Comparison of ENCODE assay signal across 2 cellular contexts in the genomic region with DNA sequence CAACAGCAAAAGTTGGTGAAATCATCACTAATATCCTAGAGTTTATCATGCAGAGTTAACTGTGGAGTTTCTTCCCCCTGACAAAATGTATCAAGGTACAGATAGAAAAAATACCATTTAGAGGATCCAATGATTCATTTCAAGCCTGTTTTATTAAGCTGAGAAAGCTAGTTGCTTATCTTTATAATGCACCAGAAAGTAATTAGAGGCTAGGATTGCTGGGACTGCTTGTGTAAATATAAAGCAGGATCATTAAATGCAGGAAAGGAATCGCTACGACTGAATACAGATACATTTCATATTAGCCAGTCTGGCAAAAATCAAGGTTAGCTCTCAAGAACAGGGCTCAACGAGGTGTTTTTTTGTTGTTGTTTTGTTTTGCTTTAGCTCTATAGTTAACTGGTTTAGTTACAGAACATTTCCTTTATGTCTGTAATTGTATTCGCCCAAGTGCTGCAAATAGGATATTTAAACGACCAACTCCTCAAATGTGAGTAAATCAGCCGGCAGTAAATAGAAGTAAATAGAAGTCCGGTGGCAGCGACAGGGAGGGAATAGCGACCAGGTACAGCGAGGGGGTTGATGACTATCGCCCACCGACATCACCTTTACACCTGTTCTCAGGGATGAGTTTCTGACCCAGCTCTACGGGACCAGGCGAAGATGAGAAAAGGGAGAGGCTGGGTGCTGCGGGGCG.
TF ChIP-seq lines count a peak whose summit lies in the region.

No MANE protein-coding gene starts in this region.

TF ChIP-seq in SK-N-SH, 30 proteins besides CTCF, POLR2A, EP300 and RAD21 (continued from another document):
- TF ChIP-seq, protein P1, sequence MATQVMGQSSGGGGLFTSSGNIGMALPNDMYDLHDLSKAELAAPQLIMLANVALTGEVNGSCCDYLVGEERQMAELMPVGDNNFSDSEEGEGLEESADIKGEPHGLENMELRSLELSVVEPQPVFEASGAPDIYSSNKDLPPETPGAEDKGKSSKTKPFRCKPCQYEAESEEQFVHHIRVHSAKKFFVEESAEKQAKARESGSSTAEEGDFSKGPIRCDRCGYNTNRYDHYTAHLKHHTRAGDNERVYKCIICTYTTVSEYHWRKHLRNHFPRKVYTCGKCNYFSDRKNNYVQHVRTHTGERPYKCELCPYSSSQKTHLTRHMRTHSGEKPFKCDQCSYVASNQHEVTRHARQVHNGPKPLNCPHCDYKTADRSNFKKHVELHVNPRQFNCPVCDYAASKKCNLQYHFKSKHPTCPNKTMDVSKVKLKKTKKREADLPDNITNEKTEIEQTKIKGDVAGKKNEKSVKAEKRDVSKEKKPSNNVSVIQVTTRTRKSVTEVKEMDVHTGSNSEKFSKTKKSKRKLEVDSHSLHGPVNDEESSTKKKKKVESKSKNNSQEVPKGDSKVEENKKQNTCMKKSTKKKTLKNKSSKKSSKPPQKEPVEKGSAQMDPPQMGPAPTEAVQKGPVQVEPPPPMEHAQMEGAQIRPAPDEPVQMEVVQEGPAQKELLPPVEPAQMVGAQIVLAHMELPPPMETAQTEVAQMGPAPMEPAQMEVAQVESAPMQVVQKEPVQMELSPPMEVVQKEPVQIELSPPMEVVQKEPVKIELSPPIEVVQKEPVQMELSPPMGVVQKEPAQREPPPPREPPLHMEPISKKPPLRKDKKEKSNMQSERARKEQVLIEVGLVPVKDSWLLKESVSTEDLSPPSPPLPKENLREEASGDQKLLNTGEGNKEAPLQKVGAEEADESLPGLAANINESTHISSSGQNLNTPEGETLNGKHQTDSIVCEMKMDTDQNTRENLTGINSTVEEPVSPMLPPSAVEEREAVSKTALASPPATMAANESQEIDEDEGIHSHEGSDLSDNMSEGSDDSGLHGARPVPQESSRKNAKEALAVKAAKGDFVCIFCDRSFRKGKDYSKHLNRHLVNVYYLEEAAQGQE (IDR thresholded peaks at IDR 0.05; ENCODE audit: low read depth, low read length), result no peak
- no peak for TF ChIP-seq NFIC (IDR thresholded peaks at IDR 0.05; ENCODE audit: borderline replicate concordance)
- no peak for TF ChIP-seq YY1 (IDR thresholded peaks at IDR 0.05; ENCODE audit: low read depth)
- no peak for TF ChIP-seq POLR2AphosphoS5 (IDR thresholded peaks at IDR 0.05; ENCODE audit: low read depth, low read length)
- peak; percentile 22; the same call in 1 of the 2 replicates for TF ChIP-seq GATA2 (CRISPR knock-in tag; IDR thresholded peaks at IDR 0.05)
TF ChIP-seq in SK-N-SH: peak in this region for 1.

TF ChIP-seq in SK-N-SH treated with all-trans-retinoic acid at 6 μM for 48 hours, 23 proteins besides CTCF, POLR2A, EP300 and RAD21 (continued from another document):
- TF ChIP-seq RARB (CRISPR knock-in tag; IDR thresholded peaks at IDR 0.05), result no peak
- no peak for TF ChIP-seq TCF4 (CRISPR knock-in tag; IDR thresholded peaks at IDR 0.05; ENCODE audit: borderline replicate concordance)
- TF ChIP-seq ISL1 (CRISPR knock-in tag; IDR thresholded peaks at IDR 0.05), result no peak
- TF ChIP-seq OSR1 (CRISPR knock-in tag; IDR thresholded peaks at IDR 0.05), result no peak
- TF ChIP-seq PPARA (CRISPR knock-in tag; IDR thresholded peaks at IDR 0.05; ENCODE audit: borderline replicate concordance), result no peak
- no peak for TF ChIP-seq BACH2 (CRISPR knock-in tag; IDR thresholded peaks at IDR 0.05; ENCODE audit: borderline replicate concordance)
- no peak for TF ChIP-seq ZC3H10 (CRISPR knock-in tag; IDR thresholded peaks at IDR 0.05)
- TF ChIP-seq, protein P2, sequence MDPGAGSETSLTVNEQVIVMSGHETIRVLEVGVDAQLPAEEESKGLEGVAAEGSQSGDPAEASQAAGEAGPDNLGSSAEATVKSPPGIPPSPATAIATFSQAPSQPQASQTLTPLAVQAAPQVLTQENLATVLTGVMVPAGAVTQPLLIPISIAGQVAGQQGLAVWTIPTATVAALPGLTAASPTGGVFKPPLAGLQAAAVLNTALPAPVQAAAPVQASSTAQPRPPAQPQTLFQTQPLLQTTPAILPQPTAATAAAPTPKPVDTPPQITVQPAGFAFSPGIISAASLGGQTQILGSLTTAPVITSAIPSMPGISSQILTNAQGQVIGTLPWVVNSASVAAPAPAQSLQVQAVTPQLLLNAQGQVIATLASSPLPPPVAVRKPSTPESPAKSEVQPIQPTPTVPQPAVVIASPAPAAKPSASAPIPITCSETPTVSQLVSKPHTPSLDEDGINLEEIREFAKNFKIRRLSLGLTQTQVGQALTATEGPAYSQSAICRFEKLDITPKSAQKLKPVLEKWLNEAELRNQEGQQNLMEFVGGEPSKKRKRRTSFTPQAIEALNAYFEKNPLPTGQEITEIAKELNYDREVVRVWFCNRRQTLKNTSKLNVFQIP (CRISPR knock-in tag; IDR thresholded peaks at IDR 0.05; ENCODE audit: borderline replicate concordance, low read depth), result no peak
- no peak for TF ChIP-seq ZNF8 (CRISPR knock-in tag; IDR thresholded peaks at IDR 0.05)
